ENCODE assay signal across 1 cellular context in the genomic region with DNA sequence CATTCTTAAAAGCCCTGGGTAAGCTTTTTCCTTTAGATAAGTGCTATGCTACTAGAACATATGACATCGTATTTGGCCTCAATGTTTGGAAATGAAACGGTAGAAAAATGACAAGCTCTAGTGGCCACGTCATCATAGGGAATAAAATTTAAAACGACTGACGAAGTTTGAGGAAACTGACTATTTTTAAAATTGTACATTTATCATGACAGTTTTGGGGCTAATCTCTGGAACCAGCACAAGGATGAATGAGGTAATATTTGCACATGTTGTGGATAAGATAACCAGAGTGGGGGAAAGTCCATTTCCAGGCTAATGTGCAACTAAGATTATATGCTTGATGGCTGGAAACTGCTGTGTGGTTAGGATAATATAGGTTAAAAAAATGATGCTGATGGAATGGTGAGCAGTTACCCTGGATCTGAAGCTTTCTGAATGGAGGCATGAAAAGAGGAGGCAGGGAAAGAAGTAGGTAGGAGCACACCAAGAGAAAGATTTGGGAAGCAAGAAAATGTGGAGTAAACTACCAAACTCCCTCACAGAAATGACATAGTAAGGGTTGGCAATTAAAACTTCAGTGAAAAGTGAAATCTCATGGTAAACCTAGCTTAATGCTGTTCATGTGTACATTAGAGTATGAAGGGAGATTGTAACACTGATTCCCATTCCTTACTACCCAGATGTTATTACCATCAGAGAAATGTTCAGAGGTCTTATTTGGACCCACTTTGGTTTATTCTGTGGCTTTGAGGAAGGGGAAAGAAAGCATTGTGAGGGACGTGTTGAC.
TF ChIP-seq lines count a peak whose summit lies in the region.

No MANE protein-coding gene starts in this region.

TF ChIP-seq in K562, 482 proteins besides CTCF, POLR2A, EP300 and RAD21 (continued from another document and continues in another):
- TF ChIP-seq, protein P1, sequence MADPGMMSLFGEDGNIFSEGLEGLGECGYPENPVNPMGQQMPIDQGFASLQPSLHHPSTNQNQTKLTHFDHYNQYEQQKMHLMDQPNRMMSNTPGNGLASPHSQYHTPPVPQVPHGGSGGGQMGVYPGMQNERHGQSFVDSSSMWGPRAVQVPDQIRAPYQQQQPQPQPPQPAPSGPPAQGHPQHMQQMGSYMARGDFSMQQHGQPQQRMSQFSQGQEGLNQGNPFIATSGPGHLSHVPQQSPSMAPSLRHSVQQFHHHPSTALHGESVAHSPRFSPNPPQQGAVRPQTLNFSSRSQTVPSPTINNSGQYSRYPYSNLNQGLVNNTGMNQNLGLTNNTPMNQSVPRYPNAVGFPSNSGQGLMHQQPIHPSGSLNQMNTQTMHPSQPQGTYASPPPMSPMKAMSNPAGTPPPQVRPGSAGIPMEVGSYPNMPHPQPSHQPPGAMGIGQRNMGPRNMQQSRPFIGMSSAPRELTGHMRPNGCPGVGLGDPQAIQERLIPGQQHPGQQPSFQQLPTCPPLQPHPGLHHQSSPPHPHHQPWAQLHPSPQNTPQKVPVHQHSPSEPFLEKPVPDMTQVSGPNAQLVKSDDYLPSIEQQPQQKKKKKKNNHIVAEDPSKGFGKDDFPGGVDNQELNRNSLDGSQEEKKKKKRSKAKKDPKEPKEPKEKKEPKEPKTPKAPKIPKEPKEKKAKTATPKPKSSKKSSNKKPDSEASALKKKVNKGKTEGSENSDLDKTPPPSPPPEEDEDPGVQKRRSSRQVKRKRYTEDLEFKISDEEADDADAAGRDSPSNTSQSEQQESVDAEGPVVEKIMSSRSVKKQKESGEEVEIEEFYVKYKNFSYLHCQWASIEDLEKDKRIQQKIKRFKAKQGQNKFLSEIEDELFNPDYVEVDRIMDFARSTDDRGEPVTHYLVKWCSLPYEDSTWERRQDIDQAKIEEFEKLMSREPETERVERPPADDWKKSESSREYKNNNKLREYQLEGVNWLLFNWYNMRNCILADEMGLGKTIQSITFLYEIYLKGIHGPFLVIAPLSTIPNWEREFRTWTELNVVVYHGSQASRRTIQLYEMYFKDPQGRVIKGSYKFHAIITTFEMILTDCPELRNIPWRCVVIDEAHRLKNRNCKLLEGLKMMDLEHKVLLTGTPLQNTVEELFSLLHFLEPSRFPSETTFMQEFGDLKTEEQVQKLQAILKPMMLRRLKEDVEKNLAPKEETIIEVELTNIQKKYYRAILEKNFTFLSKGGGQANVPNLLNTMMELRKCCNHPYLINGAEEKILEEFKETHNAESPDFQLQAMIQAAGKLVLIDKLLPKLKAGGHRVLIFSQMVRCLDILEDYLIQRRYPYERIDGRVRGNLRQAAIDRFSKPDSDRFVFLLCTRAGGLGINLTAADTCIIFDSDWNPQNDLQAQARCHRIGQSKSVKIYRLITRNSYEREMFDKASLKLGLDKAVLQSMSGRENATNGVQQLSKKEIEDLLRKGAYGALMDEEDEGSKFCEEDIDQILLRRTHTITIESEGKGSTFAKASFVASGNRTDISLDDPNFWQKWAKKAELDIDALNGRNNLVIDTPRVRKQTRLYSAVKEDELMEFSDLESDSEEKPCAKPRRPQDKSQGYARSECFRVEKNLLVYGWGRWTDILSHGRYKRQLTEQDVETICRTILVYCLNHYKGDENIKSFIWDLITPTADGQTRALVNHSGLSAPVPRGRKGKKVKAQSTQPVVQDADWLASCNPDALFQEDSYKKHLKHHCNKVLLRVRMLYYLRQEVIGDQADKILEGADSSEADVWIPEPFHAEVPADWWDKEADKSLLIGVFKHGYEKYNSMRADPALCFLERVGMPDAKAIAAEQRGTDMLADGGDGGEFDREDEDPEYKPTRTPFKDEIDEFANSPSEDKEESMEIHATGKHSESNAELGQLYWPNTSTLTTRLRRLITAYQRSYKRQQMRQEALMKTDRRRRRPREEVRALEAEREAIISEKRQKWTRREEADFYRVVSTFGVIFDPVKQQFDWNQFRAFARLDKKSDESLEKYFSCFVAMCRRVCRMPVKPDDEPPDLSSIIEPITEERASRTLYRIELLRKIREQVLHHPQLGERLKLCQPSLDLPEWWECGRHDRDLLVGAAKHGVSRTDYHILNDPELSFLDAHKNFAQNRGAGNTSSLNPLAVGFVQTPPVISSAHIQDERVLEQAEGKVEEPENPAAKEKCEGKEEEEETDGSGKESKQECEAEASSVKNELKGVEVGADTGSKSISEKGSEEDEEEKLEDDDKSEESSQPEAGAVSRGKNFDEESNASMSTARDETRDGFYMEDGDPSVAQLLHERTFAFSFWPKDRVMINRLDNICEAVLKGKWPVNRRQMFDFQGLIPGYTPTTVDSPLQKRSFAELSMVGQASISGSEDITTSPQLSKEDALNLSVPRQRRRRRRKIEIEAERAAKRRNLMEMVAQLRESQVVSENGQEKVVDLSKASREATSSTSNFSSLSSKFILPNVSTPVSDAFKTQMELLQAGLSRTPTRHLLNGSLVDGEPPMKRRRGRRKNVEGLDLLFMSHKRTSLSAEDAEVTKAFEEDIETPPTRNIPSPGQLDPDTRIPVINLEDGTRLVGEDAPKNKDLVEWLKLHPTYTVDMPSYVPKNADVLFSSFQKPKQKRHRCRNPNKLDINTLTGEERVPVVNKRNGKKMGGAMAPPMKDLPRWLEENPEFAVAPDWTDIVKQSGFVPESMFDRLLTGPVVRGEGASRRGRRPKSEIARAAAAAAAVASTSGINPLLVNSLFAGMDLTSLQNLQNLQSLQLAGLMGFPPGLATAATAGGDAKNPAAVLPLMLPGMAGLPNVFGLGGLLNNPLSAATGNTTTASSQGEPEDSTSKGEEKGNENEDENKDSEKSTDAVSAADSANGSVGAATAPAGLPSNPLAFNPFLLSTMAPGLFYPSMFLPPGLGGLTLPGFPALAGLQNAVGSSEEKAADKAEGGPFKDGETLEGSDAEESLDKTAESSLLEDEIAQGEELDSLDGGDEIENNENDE (IDR thresholded peaks at IDR 0.05; ENCODE audit: low read depth, low read length) = no peak
- TF ChIP-seq CBX2 (IDR thresholded peaks at IDR 0.05; ENCODE audit: insufficient read depth, low read length, poor library complexity, severe bottlenecking) (no peak), HNRNPH1 (optimal IDR thresholded peaks at IDR 0.05; ENCODE audit: low read depth, low read length) (no peak), CHD4 (IDR thresholded peaks at IDR 0.05; ENCODE audit: insufficient read depth, insufficient replicate concordance, low read depth, low read length, poor library complexity, severe bottlenecking) (no peak), NCOA2 (IDR thresholded peaks at IDR 0.05; ENCODE audit: partially characterized antibody in 2 of 2) (peak; percentile 89), RCOR1 (IDR thresholded peaks at IDR 0.05; ENCODE audit: borderline replicate concordance in 1 of 2, low read depth in 2 of 2, low read length in 2 of 2) (peak; percentile 79 to 91; a peak in 3 of 4 replicates), SRSF3 (IDR thresholded peaks at IDR 0.05; ENCODE audit: insufficient read depth, low read length) (no peak), NR4A1 (CRISPR knock-in tag; IDR thresholded peaks at IDR 0.05) (no peak), NR4A1 (tag; IDR thresholded peaks at IDR 0.05) (peak; percentile 90; the same call in 1 of the 2 replicates), NR2C2 (CRISPR knock-in tag; IDR thresholded peaks at IDR 0.05) (no peak), NR2C2 (tag; IDR thresholded peaks at IDR 0.05) (no peak), PURB (CRISPR knock-in tag; IDR thresholded peaks at IDR 0.05; ENCODE audit: low read depth) (no peak), ZNF217 (CRISPR knock-in tag; IDR thresholded peaks at IDR 0.05) (no peak), ZNF408 (CRISPR knock-in tag; IDR thresholded peaks at IDR 0.05; ENCODE audit: low read depth) (no peak), ASH1L (IDR thresholded peaks at IDR 0.05; ENCODE audit: borderline replicate concordance, low read depth, partially characterized antibody) (no peak), ZNF239 (CRISPR knock-in tag; IDR thresholded peaks at IDR 0.05) (peak; percentile 54; the same call in 1 of the 2 replicates), RBM25 (IDR thresholded peaks at IDR 0.05; ENCODE audit: low read depth, low read length, severe bottlenecking) (no peak), CCNT2 (IDR thresholded peaks at IDR 0.05; ENCODE audit: borderline replicate concordance, extremely low read depth, insufficient read length, low read depth, low read length) (peak; percentile 98), MAFK (IDR thresholded peaks at IDR 0.05; ENCODE audit: low read length) (no peak; the same call in 1 of the 2 replicates), LEF1 (IDR thresholded peaks at IDR 0.05) (peak; percentile 98), ZNF717 (CRISPR knock-in tag; IDR thresholded peaks at IDR 0.05) (no peak), TEAD4 (IDR thresholded peaks at IDR 0.05; ENCODE audit: low read length) (peak; percentile 100), TEAD4 (CRISPR knock-in tag; IDR thresholded peaks at IDR 0.05; ENCODE audit: borderline replicate concordance) (no peak), ZNF384 (IDR thresholded peaks at IDR 0.05; ENCODE audit: low read depth, low read length) (peak; percentile 94), HEY1 (CRISPR knock-in tag; IDR thresholded peaks at IDR 0.05; ENCODE audit: borderline replicate concordance) (peak; percentile 68; the same call in 1 of the 2 replicates), ZNF644 (tag; IDR thresholded peaks at IDR 0.05; ENCODE audit: low read depth) (peak; percentile 95), IFI16 (CRISPR knock-in tag; IDR thresholded peaks at IDR 0.05) (no peak), CTBP1 (IDR thresholded peaks at IDR 0.05; ENCODE audit: borderline replicate concordance) (peak; percentile 72; the same call in 1 of the 2 replicates)
- TF ChIP-seq, protein P2, sequence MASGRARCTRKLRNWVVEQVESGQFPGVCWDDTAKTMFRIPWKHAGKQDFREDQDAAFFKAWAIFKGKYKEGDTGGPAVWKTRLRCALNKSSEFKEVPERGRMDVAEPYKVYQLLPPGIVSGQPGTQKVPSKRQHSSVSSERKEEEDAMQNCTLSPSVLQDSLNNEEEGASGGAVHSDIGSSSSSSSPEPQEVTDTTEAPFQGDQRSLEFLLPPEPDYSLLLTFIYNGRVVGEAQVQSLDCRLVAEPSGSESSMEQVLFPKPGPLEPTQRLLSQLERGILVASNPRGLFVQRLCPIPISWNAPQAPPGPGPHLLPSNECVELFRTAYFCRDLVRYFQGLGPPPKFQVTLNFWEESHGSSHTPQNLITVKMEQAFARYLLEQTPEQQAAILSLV (tag; IDR thresholded peaks at IDR 0.05) = peak; percentile 60
- TF ChIP-seq, protein P3, sequence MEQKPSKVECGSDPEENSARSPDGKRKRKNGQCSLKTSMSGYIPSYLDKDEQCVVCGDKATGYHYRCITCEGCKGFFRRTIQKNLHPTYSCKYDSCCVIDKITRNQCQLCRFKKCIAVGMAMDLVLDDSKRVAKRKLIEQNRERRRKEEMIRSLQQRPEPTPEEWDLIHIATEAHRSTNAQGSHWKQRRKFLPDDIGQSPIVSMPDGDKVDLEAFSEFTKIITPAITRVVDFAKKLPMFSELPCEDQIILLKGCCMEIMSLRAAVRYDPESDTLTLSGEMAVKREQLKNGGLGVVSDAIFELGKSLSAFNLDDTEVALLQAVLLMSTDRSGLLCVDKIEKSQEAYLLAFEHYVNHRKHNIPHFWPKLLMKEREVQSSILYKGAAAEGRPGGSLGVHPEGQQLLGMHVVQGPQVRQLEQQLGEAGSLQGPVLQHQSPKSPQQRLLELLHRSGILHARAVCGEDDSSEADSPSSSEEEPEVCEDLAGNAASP (IDR thresholded peaks at IDR 0.05) = no peak
- TF ChIP-seq, protein P4, sequence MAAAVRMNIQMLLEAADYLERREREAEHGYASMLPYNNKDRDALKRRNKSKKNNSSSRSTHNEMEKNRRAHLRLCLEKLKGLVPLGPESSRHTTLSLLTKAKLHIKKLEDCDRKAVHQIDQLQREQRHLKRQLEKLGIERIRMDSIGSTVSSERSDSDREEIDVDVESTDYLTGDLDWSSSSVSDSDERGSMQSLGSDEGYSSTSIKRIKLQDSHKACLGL (CRISPR knock-in tag; IDR thresholded peaks at IDR 0.05; ENCODE audit: borderline replicate concordance, poor library complexity, severe bottlenecking) = no peak
- TF ChIP-seq, protein P5, sequence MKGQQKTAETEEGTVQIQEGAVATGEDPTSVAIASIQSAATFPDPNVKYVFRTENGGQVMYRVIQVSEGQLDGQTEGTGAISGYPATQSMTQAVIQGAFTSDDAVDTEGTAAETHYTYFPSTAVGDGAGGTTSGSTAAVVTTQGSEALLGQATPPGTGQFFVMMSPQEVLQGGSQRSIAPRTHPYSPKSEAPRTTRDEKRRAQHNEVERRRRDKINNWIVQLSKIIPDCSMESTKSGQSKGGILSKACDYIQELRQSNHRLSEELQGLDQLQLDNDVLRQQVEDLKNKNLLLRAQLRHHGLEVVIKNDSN (CRISPR knock-in tag; IDR thresholded peaks at IDR 0.05) = no peak
- TF ChIP-seq, protein P6, sequence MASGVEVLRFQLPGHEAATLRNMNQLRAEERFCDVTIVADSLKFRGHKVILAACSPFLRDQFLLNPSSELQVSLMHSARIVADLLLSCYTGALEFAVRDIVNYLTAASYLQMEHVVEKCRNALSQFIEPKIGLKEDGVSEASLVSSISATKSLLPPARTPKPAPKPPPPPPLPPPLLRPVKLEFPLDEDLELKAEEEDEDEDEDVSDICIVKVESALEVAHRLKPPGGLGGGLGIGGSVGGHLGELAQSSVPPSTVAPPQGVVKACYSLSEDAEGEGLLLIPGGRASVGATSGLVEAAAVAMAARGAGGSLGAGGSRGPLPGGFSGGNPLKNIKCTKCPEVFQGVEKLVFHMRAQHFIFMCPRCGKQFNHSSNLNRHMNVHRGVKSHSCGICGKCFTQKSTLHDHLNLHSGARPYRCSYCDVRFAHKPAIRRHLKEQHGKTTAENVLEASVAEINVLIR (CRISPR knock-in tag; IDR thresholded peaks at IDR 0.05) = peak; percentile 76
- TF ChIP-seq, protein P7, sequence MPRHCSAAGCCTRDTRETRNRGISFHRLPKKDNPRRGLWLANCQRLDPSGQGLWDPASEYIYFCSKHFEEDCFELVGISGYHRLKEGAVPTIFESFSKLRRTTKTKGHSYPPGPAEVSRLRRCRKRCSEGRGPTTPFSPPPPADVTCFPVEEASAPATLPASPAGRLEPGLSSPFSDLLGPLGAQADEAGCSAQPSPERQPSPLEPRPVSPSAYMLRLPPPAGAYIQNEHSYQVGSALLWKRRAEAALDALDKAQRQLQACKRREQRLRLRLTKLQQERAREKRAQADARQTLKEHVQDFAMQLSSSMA (CRISPR knock-in tag; IDR thresholded peaks at IDR 0.05) = no peak
- TF ChIP-seq, protein P8, sequence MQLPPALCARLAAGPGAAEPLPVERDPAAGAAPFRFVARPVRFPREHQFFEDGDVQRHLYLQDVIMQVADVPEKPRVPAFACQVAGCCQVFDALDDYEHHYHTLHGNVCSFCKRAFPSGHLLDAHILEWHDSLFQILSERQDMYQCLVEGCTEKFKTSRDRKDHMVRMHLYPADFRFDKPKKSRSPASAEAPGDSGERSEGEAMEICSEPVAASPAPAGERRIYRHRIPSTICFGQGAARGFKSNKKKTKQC (CRISPR knock-in tag; IDR thresholded peaks at IDR 0.05) = no peak
- TF ChIP-seq, protein P9, sequence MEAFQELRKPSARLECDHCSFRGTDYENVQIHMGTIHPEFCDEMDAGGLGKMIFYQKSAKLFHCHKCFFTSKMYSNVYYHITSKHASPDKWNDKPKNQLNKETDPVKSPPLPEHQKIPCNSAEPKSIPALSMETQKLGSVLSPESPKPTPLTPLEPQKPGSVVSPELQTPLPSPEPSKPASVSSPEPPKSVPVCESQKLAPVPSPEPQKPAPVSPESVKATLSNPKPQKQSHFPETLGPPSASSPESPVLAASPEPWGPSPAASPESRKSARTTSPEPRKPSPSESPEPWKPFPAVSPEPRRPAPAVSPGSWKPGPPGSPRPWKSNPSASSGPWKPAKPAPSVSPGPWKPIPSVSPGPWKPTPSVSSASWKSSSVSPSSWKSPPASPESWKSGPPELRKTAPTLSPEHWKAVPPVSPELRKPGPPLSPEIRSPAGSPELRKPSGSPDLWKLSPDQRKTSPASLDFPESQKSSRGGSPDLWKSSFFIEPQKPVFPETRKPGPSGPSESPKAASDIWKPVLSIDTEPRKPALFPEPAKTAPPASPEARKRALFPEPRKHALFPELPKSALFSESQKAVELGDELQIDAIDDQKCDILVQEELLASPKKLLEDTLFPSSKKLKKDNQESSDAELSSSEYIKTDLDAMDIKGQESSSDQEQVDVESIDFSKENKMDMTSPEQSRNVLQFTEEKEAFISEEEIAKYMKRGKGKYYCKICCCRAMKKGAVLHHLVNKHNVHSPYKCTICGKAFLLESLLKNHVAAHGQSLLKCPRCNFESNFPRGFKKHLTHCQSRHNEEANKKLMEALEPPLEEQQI (IDR thresholded peaks at IDR 0.05) = peak; percentile 100
